In the genomic region with DNA sequence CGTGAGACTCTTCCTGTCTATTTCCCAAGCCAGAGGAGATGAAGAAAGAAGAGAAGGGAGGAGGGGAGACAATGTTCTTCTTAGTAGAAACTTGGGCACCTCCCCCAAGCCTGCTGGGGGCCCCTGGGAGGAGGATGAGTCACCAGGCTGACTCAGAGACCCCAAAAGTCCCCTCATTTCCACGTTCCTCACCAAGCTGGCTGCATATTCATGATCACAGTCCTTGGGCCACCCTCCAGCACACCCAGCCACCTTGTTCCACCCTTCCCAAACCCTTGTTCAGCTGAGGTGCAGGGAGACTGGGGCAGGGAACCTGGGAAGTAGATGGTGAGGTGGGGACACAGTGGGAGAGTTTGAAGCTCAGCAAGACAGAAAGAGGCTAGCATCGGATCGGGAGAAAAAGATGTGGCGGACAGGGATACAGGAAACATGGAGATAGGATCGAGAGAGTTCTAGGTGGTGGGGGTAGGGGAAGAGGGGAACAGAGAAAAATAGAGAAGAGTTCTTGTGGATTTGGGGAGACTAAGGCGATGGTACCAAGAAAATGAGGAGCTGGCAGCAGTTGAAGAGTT, we compare ENCODE assay signal across 1 cellular context.
TF ChIP-seq lines count a peak whose summit lies in the region.

No MANE protein-coding gene starts in this region.

TF ChIP-seq in liver, 16 proteins besides CTCF, POLR2A, EP300 and RAD21:
- TF ChIP-seq FOXA2 (IDR thresholded peaks at IDR 0.05) (no peak), SP1 (IDR thresholded peaks at IDR 0.05) (no peak), GABPA (IDR thresholded peaks at IDR 0.05 in 1 of 2, conservative IDR thresholded peaks at IDR 0.05 in 1 of 2) (no peak), YY1 (IDR thresholded peaks at IDR 0.05) (no peak), RXRA (IDR thresholded peaks at IDR 0.05) (no peak), TAF1 (conservative IDR thresholded peaks at IDR 0.05) (no peak), FOXA1 (IDR thresholded peaks at IDR 0.05) (no peak), HNF4A (conservative IDR thresholded peaks at IDR 0.05) (no peak), EGR1 (IDR thresholded peaks at IDR 0.05; ENCODE audit: low read depth in 2 of 2) (no peak), JUND (IDR thresholded peaks at IDR 0.05) (no peak)
- TF ChIP-seq, protein P1, sequence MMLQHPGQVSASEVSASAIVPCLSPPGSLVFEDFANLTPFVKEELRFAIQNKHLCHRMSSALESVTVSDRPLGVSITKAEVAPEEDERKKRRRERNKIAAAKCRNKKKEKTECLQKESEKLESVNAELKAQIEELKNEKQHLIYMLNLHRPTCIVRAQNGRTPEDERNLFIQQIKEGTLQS (IDR thresholded peaks at IDR 0.05) = no peak
